Comparison of ENCODE assay signal across 1 cellular context in genomic region chr9:2262809-2263510, GRCh38.
TF ChIP-seq lines count a peak whose summit lies in the region.

No MANE protein-coding gene starts in this region.

TF ChIP-seq in H1, 55 proteins besides CTCF, POLR2A, EP300 and RAD21:
- TF ChIP-seq EZH2 (IDR thresholded peaks at IDR 0.05; ENCODE audit: low read depth, low read length, severe bottlenecking) (no peak), SRF (IDR thresholded peaks at IDR 0.05; ENCODE audit: low read depth, low read length) (no peak), FOSL1 (IDR thresholded peaks at IDR 0.05; ENCODE audit: insufficient read depth, low read depth, low read length) (no peak), KDM4A (IDR thresholded peaks at IDR 0.05; ENCODE audit: low read depth, low read length, severe bottlenecking) (no peak), SP2 (IDR thresholded peaks at IDR 0.05; ENCODE audit: low read length) (no peak), TAF1 (IDR thresholded peaks at IDR 0.05; ENCODE audit: low read depth, low read length) (no peak), CEBPB (IDR thresholded peaks at IDR 0.05; ENCODE audit: low read depth, low read length) (no peak), TCF12 (IDR thresholded peaks at IDR 0.05; ENCODE audit: low read depth, low read length) (no peak), ZNF274 (IDR thresholded peaks at IDR 0.05; ENCODE audit: borderline replicate concordance, extremely low read depth, low read length) (no peak), CBX5 (IDR thresholded peaks at IDR 0.05; ENCODE audit: low read depth, low read length) (no peak), MAFK (IDR thresholded peaks at IDR 0.05; ENCODE audit: low read depth, low read length) (no peak), GABPA (IDR thresholded peaks at IDR 0.05; ENCODE audit: borderline replicate concordance, insufficient read depth, low read length) (no peak), ASH2L (IDR thresholded peaks at IDR 0.05; ENCODE audit: low read length) (no peak), CHD7 (IDR thresholded peaks at IDR 0.05; ENCODE audit: insufficient replicate concordance, low read length) (no peak), SP1 (IDR thresholded peaks at IDR 0.05; ENCODE audit: low read depth, low read length) (no peak), CREB1 (IDR thresholded peaks at IDR 0.05) (no peak), JUN (IDR thresholded peaks at IDR 0.05; ENCODE audit: low read depth, low read length) (no peak), TBP (IDR thresholded peaks at IDR 0.05; ENCODE audit: low read depth, low read length) (no peak)
